Comparison of ENCODE assay signal across 29 cellular contexts in the genomic region with DNA sequence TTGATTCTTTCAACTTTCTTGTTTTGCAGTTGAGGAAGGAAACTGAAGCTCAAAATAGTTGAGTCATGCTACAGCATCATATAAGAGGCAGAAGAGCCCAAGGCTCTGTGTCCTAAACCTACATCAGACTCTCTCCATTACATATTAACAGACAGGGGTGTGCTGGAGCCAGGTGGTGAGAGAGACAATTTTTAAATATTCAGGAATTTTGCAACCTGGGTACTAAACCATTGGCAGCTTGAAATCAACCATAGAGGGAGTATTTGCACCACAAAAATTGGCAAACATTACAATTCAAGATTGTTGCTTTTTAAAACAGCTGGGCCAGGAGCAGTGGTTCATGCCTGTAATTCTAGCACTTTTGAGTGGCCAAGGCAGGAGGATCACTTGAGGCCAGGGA.
DNase-seq lines count a peak whose midpoint lies in the region; TF ChIP-seq lines count a peak whose summit lies in the region.
"Had no signal": no experiment of that assay in that cellular context is flagged by ENCODE, and none has a peak within 500 bp of the region (broad histone marks: within the 10 kb centered on the region; RNA-seq: fewer than 3 reads in every experiment).

No MANE protein-coding gene starts in this region.

- no peaks in the 10 kb centered on the region for H3K79me2 ChIP-seq in osteoblast (ENCODE audit: insufficient read depth, low read length)

- no peaks in the 10 kb centered on the region for H4K20me1 ChIP-seq in osteoblast (ENCODE audit: insufficient read depth, low read length)

- H3K4me1 ChIP-seq in HEK293 (ENCODE audit: control insufficient read depth, insufficient read depth, low read length) (no peaks in the 10 kb centered on the region), osteoblast (ENCODE audit: insufficient read depth, low read length) (no peaks in the 10 kb centered on the region), HAP-1 (peaks cover 3% of the 10 kb centered on the region; the same call in 1 of the 2 replicates)
- H3K4me1 ChIP-seq: prostate gland had no signal

- H3K4me3 ChIP-seq in HEK293 (ENCODE audit: low read depth, low read length) (no peak overlapping the region), osteoblast (ENCODE audit: insufficient read depth, low read length) (no peak overlapping the region), HAP-1 (no peak overlapping the region)
- H3K4me3 ChIP-seq: coronary artery, lung, prostate gland had no signal

- H3K9me3 ChIP-seq in HEK293 (ENCODE audit: control insufficient read depth, insufficient read depth, low read depth, low read length) (no peaks in the 10 kb centered on the region), osteoblast (ENCODE audit: low read depth, low read length) (no peaks in the 10 kb centered on the region), HAP-1 (no peaks in the 10 kb centered on the region)
- H3K9me3 ChIP-seq: prostate gland had no signal

- in situ Hi-C loops in SK-MEL-5 (cut with HindIII; ENCODE audit: low pct_unique_long_range_greater_than_20kb, low sequenced_read_pairs) = no loop called here
- in situ Hi-C loops in HAP-1 (cut with MboI; ENCODE audit: low sequenced_read_pairs) = no loop called here

- peak; percentile 29 for DNase-seq in DMS 273 (lab: John Stamatoyannopoulos, UW; ENCODE audit: unreplicated experiment)
- no peak for DNase-seq in DMS 273 treated with DMSO at 0.1 percent for 48 hours (lab: John Stamatoyannopoulos, UW)
- peak; percentile 28 for DNase-seq in SK-MEL-5 (ENCODE audit: low read depth, low spot score)
- peak; percentile 46 for DNase-seq in osteoblast (ENCODE audit: insufficient read length, low spot score, missing footprints)
- no peak for DNase-seq in HAP-1 (ENCODE audit: low spot score in 2 of 2)
- DNase-seq in substantia nigra (lab: John Stamatoyannopoulos, UW) = no peak
- no peak for DNase-seq in MV-4-11 (lab: John Stamatoyannopoulos, UW)
- DNase-seq: activated CD4-positive, alpha-beta memory T cell treated with anti-CD3 and anti-CD28 coated beads for 36 hours; activated CD4-positive, alpha-beta T cell treated with anti-CD3 and anti-CD28 coated beads for 1 hour; activated naive CD4-positive, alpha-beta T cell; activated naive CD8-positive, alpha-beta T cell treated with anti-CD3 and anti-CD28 coated beads, Interleukin-2, amount 50 U/mL, for 24 hours; activated T-cell treated with anti-CD3 and anti-CD28 coated beads, Interleukin-2, amount 50 U/mL, for 72 hours; caudate nucleus; effector memory CD8-positive, alpha-beta T cell; H7; head of caudate nucleus; Karpas-422; kidney; NCI-H187; NCI-H748 treated with DMSO at 0.1 percent for 48 hours; stimulated activated CD4-positive, alpha-beta T cell treated with anti-CD3 and anti-CD28 coated beads, Interleukin-15, amount 100 ng/mL, for 24 hours; stimulated activated CD4-positive, alpha-beta T cell treated with anti-CD3 and anti-CD28 coated beads, Interleukin-4, amount 100 ng/mL, for 4 hours; SW 1271; trophoblast cell had no signal

- H3K27me3 ChIP-seq in osteoblast (ENCODE audit: insufficient read depth, low read length) = no peaks in the 10 kb centered on the region
- H3K27me3 ChIP-seq in HAP-1 (ENCODE audit: low read depth) = no peaks in the 10 kb centered on the region

- CTCF ChIA-PET in HEK293 (lab: Yijun Ruan, JAX) = interaction anchor here (0.7 kb wide), 1 partner anchor 193 kb away, joined by 4 read pairs; no protein-coding TSS in a partner anchor

- H3K4me2 ChIP-seq in osteoblast (ENCODE audit: insufficient read depth, low read length) = no peak overlapping the region

- no peak overlapping the region for H2AFZ ChIP-seq in osteoblast (ENCODE audit: low read length)

- TF ChIP-seq CTCF in HEK293 (tag by site-specific recombination; IDR thresholded peaks at IDR 0.05) (no peak), osteoblast (IDR thresholded peaks at IDR 0.05; ENCODE audit: extremely low read depth, low read depth, low read length) (no peak)

- H3K27ac ChIP-seq in HEK293 (ENCODE audit: extremely low read depth, low read depth, low read length) = no peak overlapping the region
- no peak overlapping the region for H3K27ac ChIP-seq in osteoblast (ENCODE audit: low read depth, low read length)
- H3K27ac ChIP-seq in substantia nigra (ENCODE audit: low read depth, low read length, poor library complexity, severe bottlenecking) = no peak overlapping the region
- H3K27ac ChIP-seq: 22Rv1, coronary artery, prostate gland had no signal

- POLR2A ChIA-PET in HEK293 (lab: Yijun Ruan, JAX) = no interaction called here

- H3K36me3 ChIP-seq in HEK293 (ENCODE audit: control insufficient read depth in 2 of 2, insufficient read depth in 1 of 2, low read length in 2 of 2) = no peaks in the 10 kb centered on the region
- no peaks in the 10 kb centered on the region for H3K36me3 ChIP-seq in osteoblast (ENCODE audit: insufficient read depth, low read length)
- H3K36me3 ChIP-seq in HAP-1 (replicated peaks) = no peaks in the 10 kb centered on the region
- H3K36me3 ChIP-seq: prostate gland had no signal

TF ChIP-seq in HEK293, 187 proteins besides CTCF, POLR2A, EP300 and RAD21:
- TF ChIP-seq WT1 (tag by site-specific recombination; IDR thresholded peaks at IDR 0.05) (no peak), ZBTB7A (tag by site-specific recombination; IDR thresholded peaks at IDR 0.05; ENCODE audit: low read depth) (no peak)
- TF ChIP-seq, protein P1, sequence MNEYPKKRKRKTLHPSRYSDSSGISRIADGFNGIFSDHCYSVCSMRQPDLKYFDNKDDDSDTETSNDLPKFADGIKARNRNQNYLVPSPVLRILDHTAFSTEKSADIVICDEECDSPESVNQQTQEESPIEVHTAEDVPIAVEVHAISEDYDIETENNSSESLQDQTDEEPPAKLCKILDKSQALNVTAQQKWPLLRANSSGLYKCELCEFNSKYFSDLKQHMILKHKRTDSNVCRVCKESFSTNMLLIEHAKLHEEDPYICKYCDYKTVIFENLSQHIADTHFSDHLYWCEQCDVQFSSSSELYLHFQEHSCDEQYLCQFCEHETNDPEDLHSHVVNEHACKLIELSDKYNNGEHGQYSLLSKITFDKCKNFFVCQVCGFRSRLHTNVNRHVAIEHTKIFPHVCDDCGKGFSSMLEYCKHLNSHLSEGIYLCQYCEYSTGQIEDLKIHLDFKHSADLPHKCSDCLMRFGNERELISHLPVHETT (tag by site-specific recombination; IDR thresholded peaks at IDR 0.05) = no peak
- TF ChIP-seq, protein P2, sequence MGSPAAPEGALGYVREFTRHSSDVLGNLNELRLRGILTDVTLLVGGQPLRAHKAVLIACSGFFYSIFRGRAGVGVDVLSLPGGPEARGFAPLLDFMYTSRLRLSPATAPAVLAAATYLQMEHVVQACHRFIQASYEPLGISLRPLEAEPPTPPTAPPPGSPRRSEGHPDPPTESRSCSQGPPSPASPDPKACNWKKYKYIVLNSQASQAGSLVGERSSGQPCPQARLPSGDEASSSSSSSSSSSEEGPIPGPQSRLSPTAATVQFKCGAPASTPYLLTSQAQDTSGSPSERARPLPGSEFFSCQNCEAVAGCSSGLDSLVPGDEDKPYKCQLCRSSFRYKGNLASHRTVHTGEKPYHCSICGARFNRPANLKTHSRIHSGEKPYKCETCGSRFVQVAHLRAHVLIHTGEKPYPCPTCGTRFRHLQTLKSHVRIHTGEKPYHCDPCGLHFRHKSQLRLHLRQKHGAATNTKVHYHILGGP (tag by site-specific recombination; IDR thresholded peaks at IDR 0.05) = no peak
- TF ChIP-seq, protein P3, sequence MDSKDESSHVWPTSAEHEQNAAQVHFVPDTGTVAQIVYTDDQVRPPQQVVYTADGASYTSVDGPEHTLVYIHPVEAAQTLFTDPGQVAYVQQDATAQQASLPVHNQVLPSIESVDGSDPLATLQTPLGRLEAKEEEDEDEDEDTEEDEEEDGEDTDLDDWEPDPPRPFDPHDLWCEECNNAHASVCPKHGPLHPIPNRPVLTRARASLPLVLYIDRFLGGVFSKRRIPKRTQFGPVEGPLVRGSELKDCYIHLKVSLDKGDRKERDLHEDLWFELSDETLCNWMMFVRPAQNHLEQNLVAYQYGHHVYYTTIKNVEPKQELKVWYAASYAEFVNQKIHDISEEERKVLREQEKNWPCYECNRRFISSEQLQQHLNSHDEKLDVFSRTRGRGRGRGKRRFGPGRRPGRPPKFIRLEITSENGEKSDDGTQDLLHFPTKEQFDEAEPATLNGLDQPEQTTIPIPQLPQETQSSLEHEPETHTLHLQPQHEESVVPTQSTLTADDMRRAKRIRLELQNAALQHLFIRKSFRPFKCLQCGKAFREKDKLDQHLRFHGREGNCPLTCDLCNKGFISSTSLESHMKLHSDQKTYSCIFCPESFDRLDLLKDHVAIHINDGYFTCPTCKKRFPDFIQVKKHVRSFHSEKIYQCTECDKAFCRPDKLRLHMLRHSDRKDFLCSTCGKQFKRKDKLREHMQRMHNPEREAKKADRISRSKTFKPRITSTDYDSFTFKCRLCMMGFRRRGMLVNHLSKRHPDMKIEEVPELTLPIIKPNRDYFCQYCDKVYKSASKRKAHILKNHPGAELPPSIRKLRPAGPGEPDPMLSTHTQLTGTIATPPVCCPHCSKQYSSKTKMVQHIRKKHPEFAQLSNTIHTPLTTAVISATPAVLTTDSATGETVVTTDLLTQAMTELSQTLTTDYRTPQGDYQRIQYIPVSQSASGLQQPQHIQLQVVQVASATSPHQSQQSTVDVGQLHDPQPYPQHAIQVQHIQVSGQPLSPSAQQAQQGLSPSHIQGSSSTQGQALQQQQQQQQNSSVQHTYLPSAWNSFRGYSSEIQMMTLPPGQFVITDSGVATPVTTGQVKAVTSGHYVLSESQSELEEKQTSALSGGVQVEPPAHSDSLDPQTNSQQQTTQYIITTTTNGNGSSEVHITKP (tag by site-specific recombination; IDR thresholded peaks at IDR 0.05) = peak; percentile 77

Comparison
In these comparisons a context has a peak if more than half of its experiments do, and no peak if none do; other contexts are left out.
1. DNase-seq: peak in DMS 273 (single experiment), SK-MEL-5 (single experiment) and osteoblast (single experiment); none in DMS 273 treated with DMSO at 0.1 percent for 48 hours (single experiment), HAP-1 (0 of 2), substantia nigra (0 of 49) and MV-4-11 (single experiment).